Comparison of ENCODE assay signal across 2 cellular contexts in the genomic region with DNA sequence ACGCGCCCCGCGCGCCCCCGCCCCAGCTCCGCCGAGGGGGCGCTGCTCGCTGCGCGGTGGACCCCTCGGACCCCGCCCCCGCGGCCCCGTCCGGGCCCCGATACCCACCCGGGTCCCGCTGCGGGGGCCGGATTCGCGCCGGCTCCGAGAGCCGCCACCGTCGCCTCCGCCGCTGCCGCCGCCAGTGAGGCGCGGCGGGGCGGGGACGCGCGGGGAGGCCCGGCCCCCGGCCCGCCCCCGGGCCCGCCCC.
TF ChIP-seq lines count a peak whose summit lies in the region.

A gene with protein sequence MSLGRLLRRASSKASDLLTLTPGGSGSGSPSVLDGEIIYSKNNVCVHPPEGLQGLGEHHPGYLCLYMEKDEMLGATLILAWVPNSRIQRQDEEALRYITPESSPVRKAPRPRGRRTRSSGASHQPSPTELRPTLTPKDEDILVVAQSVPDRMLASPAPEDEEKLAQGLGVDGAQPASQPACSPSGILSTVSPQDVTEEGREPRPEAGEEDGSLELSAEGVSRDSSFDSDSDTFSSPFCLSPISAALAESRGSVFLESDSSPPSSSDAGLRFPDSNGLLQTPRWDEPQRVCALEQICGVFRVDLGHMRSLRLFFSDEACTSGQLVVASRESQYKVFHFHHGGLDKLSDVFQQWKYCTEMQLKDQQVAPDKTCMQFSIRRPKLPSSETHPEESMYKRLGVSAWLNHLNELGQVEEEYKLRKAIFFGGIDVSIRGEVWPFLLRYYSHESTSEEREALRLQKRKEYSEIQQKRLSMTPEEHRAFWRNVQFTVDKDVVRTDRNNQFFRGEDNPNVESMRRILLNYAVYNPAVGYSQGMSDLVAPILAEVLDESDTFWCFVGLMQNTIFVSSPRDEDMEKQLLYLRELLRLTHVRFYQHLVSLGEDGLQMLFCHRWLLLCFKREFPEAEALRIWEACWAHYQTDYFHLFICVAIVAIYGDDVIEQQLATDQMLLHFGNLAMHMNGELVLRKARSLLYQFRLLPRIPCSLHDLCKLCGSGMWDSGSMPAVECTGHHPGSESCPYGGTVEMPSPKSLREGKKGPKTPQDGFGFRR (minus strand): TSS at position 186 of the 250 bp plus-strand sequence. CDS start 22,325 bp downstream, outside the sequence.

TF ChIP-seq in A549, 52 proteins besides CTCF, POLR2A, EP300 and RAD21:
- TF ChIP-seq, protein P1, sequence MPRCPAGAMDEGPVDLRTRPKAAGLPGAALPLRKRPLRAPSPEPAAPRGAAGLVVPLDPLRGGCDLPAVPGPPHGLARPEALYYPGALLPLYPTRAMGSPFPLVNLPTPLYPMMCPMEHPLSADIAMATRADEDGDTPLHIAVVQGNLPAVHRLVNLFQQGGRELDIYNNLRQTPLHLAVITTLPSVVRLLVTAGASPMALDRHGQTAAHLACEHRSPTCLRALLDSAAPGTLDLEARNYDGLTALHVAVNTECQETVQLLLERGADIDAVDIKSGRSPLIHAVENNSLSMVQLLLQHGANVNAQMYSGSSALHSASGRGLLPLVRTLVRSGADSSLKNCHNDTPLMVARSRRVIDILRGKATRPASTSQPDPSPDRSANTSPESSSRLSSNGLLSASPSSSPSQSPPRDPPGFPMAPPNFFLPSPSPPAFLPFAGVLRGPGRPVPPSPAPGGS (IDR thresholded peaks at IDR 0.05) = peak; percentile 77; the same call in 1 of the 3 replicates
- no peak for TF ChIP-seq JUNB (IDR thresholded peaks at IDR 0.05)
- no peak for TF ChIP-seq CHD2 (IDR thresholded peaks at IDR 0.05; ENCODE audit: low read length, partially characterized antibody)
- peak; percentile 43 to 69; a peak in 4 of 5 replicates for TF ChIP-seq JUN (IDR thresholded peaks at IDR 0.05)
- no peak for TF ChIP-seq CBX8 (IDR thresholded peaks at IDR 0.05)
- TF ChIP-seq EHF (CRISPR knock-in tag; IDR thresholded peaks at IDR 0.05) = no peak
TF ChIP-seq in A549: peak in this region for 2.

TF ChIP-seq in HepG2, 621 proteins besides CTCF, POLR2A, EP300 and RAD21 (continued from another document):
- no peak for TF ChIP-seq FOXK1 (CRISPR knock-in tag; IDR thresholded peaks at IDR 0.05; ENCODE audit: borderline replicate concordance, low read depth)
- TF ChIP-seq, protein P2, sequence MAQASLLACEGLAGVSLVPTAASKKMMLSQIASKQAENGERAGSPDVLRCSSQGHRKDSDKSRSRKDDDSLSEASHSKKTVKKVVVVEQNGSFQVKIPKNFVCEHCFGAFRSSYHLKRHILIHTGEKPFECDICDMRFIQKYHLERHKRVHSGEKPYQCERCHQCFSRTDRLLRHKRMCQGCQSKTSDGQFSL (CRISPR knock-in tag; IDR thresholded peaks at IDR 0.05) = no peak
- TF ChIP-seq, protein P3, sequence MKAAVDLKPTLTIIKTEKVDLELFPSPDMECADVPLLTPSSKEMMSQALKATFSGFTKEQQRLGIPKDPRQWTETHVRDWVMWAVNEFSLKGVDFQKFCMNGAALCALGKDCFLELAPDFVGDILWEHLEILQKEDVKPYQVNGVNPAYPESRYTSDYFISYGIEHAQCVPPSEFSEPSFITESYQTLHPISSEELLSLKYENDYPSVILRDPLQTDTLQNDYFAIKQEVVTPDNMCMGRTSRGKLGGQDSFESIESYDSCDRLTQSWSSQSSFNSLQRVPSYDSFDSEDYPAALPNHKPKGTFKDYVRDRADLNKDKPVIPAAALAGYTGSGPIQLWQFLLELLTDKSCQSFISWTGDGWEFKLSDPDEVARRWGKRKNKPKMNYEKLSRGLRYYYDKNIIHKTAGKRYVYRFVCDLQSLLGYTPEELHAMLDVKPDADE (CRISPR knock-in tag; IDR thresholded peaks at IDR 0.05) = no peak
- TF ChIP-seq SATB2 (CRISPR knock-in tag; IDR thresholded peaks at IDR 0.05) = no peak
- 0 out of 2 replicates have a peak, but pooled peaks have one; percentile 21 for TF ChIP-seq ZNF546 (CRISPR knock-in tag; conservative IDR thresholded peaks at IDR 0.05)
